26 cellular contexts compared by ENCODE assay signal in the genomic region with DNA sequence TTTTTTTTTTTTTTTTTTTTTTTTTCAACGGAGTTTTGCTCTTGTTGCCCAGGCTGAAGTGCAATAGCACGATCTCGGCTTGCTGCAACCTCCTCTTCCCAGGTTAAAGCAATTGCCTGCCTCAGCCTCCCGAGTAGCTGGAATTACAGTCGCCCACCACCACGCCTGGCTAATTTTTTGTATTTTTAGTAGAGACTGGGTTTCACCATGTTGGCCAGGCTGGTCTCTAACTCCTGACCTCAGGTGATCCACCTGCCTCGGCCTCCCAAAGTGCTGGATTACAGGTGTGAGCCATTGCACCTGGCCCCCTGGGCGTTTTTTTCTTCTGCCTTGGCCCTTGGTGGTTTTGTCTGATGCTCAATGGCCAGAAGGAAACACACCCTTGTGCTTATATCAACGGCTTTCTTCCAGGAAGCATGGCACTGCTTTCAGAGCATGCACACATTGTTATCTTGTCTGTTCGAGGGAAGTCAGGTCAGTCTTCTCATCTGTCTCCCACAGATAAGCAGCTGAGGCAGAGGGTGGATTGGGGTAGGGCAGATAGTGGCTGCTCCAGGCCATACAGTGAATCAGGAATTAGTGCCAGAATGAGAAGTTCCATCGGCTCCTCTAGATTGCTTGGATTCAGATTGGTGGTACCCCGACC.
"Had no signal": no experiment of that assay in that cellular context is flagged by ENCODE, and none has a peak within 500 bp of the region (broad histone marks: within the 10 kb centered on the region; RNA-seq: fewer than 3 reads in every experiment).

No MANE protein-coding gene starts in this region.

- H3K9me3 ChIP-seq: ascending aorta, body of pancreas had no signal

- DNase-seq: activated CD4-positive, alpha-beta T cell treated with anti-CD3 and anti-CD28 coated beads for 4 hours; activated CD8-positive, alpha-beta T cell treated with anti-CD3 and anti-CD28 coated beads for 36 hours; activated effector memory CD4-positive, alpha-beta T cell treated with Interleukin-2 at 50 U/mL for 16 hours; activated naive CD4-positive, alpha-beta T cell; activated naive CD8-positive, alpha-beta T cell treated with anti-CD3 and anti-CD28 coated beads, Interleukin-2, amount 50 U/mL, for 24 hours; activated T-cell treated with anti-CD3 and anti-CD28 coated beads, Interleukin-2, amount 50 U/mL, for 24 hours; amniotic stem cell; body of pancreas; NCI-H1092; NCI-H1417; NCI-H1694 treated with DMSO at 0.1 percent for 48 hours; NCI-H2029 treated with DMSO at 0.1 percent for 48 hours; NCI-H345; NCI-H510A treated with DMSO at 0.1 percent for 48 hours; NCI-H69; NK-92 treated with Interleukin-12 subunit alpha and Interleukin-12 subunit beta, amount 100 ng/mL, for 24 hours; PC-3; SHP77 treated with DMSO at 0.1 percent for 48 hours had no signal

- H3K36me3 Mint-ChIP-seq: IgD-negative memory B cell had no signal

- H3K27ac Mint-ChIP-seq: activated CD8-positive, alpha-beta T cell treated with anti-CD3 and anti-CD28 coated beads for 36 hours; activated naive CD4-positive, alpha-beta T cell treated with anti-CD3 and anti-CD28 coated beads, Interleukin-2, amount 50 U/mL, for 24 hours; activated naive CD8-positive, alpha-beta T cell treated with anti-CD3 and anti-CD28 coated beads, Interleukin-2, amount 50 U/mL, for 24 hours; activated T-cell treated with anti-CD3 and anti-CD28 coated beads, Interleukin-2, amount 50 U/mL, for 24 hours; activated T-helper 1 cell treated with anti-CD3 and anti-CD28 coated beads, Interleukin-12 subunit alpha, Interleukin-12 subunit beta, Interleukin-2, Interleukin-4 antibody, amounts not matched to agents 30 ng/mL and 10 ng/mL and 1 ng/mL, durations not matched to agents 14 hours and 24 hours and 36 hours; T-helper 1 cell treated with Interleukin-12 subunit alpha and Interleukin-12 subunit beta and Interleukin-4 antibody, amounts not matched to agents 30 μg/mL and 1 μg/mL, for 36 hours had no signal

- H3K27me3 ChIP-seq: ascending aorta, body of pancreas had no signal

- H3K27me3 Mint-ChIP-seq: activated naive CD4-positive, alpha-beta T cell treated with anti-CD3 and anti-CD28 coated beads, Interleukin-2, amount 50 U/mL, for 24 hours; IgD-negative memory B cell had no signal

- H3K4me2 ChIP-seq: KMS-11 had no signal

- H3K4me1 ChIP-seq: ascending aorta, body of pancreas had no signal

- H3K27ac ChIP-seq: ascending aorta, body of pancreas, KMS-11 had no signal

- H3K4me1 Mint-ChIP-seq: activated naive CD8-positive, alpha-beta T cell treated with anti-CD3 and anti-CD28 coated beads, Interleukin-2, amount 50 U/mL, for 24 hours; central memory CD8-positive, alpha-beta T cell had no signal

- ATAC-seq: activated CD4-positive, CD25-positive, alpha-beta regulatory T cell treated with anti-CD3 and anti-CD28 coated beads, Interleukin-2, amount 50 U/mL, for 24 hours; activated CD8-positive, alpha-beta T cell treated with anti-CD3 and anti-CD28 coated beads for 36 hours; activated naive CD8-positive, alpha-beta T cell treated with anti-CD3 and anti-CD28 coated beads, Interleukin-2, amount 50 U/mL, for 24 hours; body of pancreas; PC-3 had no signal

- H3K4me3 Mint-ChIP-seq: activated CD8-positive, alpha-beta T cell treated with anti-CD3 and anti-CD28 coated beads for 36 hours; activated naive CD4-positive, alpha-beta T cell treated with anti-CD3 and anti-CD28 coated beads, Interleukin-2, amount 50 U/mL, for 24 hours; activated naive CD8-positive, alpha-beta T cell treated with anti-CD3 and anti-CD28 coated beads, Interleukin-2, amount 50 U/mL, for 24 hours; activated T-cell treated with anti-CD3 and anti-CD28 coated beads, Interleukin-2, amount 50 U/mL, for 24 hours; activated T-helper 1 cell treated with anti-CD3 and anti-CD28 coated beads, Interleukin-12 subunit alpha, Interleukin-12 subunit beta, Interleukin-2, Interleukin-4 antibody, amounts not matched to agents 30 ng/mL and 10 ng/mL and 1 ng/mL, durations not matched to agents 14 hours and 24 hours and 36 hours; central memory CD8-positive, alpha-beta T cell; IgD-negative memory B cell; T-helper 1 cell treated with Interleukin-12 subunit alpha and Interleukin-12 subunit beta and Interleukin-4 antibody, amounts not matched to agents 30 μg/mL and 1 μg/mL, for 36 hours had no signal

- H3K9me3 Mint-ChIP-seq: activated CD8-positive, alpha-beta T cell treated with anti-CD3 and anti-CD28 coated beads for 36 hours; activated naive CD4-positive, alpha-beta T cell treated with anti-CD3 and anti-CD28 coated beads, Interleukin-2, amount 50 U/mL, for 24 hours; activated naive CD8-positive, alpha-beta T cell treated with anti-CD3 and anti-CD28 coated beads, Interleukin-2, amount 50 U/mL, for 24 hours; activated T-cell treated with anti-CD3 and anti-CD28 coated beads, Interleukin-2, amount 50 U/mL, for 24 hours; activated T-helper 1 cell treated with anti-CD3 and anti-CD28 coated beads, Interleukin-12 subunit alpha, Interleukin-12 subunit beta, Interleukin-2, Interleukin-4 antibody, amounts not matched to agents 30 ng/mL and 10 ng/mL and 1 ng/mL, durations not matched to agents 14 hours and 24 hours and 36 hours; central memory CD8-positive, alpha-beta T cell; IgD-negative memory B cell; T-helper 1 cell treated with Interleukin-12 subunit alpha and Interleukin-12 subunit beta and Interleukin-4 antibody, amounts not matched to agents 30 μg/mL and 1 μg/mL, for 36 hours had no signal

- H3K4me3 ChIP-seq: ascending aorta, body of pancreas had no signal

- H3K36me3 ChIP-seq: ascending aorta had no signal
